ENCODE assay signal across 17 cellular contexts in genomic region chr7:158843775-158844174, GRCh38. TPM values are rescaled to one million over a fixed set of nuclear protein-coding genes. Genes with fewer than 3 reads are reported as not detected.
DNase-seq lines count a peak whose midpoint lies in the region; ATAC-seq and TF ChIP-seq lines count a peak whose summit lies in the region.
"Had no signal": no experiment of that assay in that cellular context is flagged by ENCODE, and none has a peak within 500 bp of the region (broad histone marks: within the 10 kb centered on the region; RNA-seq: fewer than 3 reads in every experiment).

No MANE protein-coding gene starts in this region.

- TF ChIP-seq EP300 in transverse colon (IDR thresholded peaks at IDR 0.05; ENCODE audit: low read depth) = no peak
- TF ChIP-seq EP300 in suprapubic skin (IDR thresholded peaks at IDR 0.05) = no peak

- H3K27ac ChIP-seq in CD4-positive, CD25-positive, alpha-beta regulatory T cell (ENCODE audit: insufficient read depth, low read length, poor library complexity, severe bottlenecking) = no peak overlapping the region
- peak overlapping the region; percentile 29 for H3K27ac ChIP-seq in HUES48 (ENCODE audit: low read depth, low read length)
- no peak overlapping the region for H3K27ac ChIP-seq in iPS-20b (ENCODE audit: low read length)
- no peak overlapping the region for H3K27ac ChIP-seq in transverse colon
- H3K27ac ChIP-seq in suprapubic skin = no peak overlapping the region
- H3K27ac ChIP-seq: BLaER1, KMS-11 had no signal

- no peaks in the 10 kb centered on the region for H3K9me3 ChIP-seq in CD4-positive, CD25-positive, alpha-beta regulatory T cell (ENCODE audit: control insufficient read depth in 2 of 2, low read length in 2 of 2)
- H3K9me3 ChIP-seq in HUES48 (ENCODE audit: control insufficient read depth, insufficient read depth, low read length) = peaks cover 20% of the 10 kb centered on the region
- H3K9me3 ChIP-seq in iPS-20b (ENCODE audit: insufficient read depth, low read depth, low read length) = peaks cover 17% of the 10 kb centered on the region; the same call in 1 of the 2 replicates
- H3K9me3 ChIP-seq in neuron (ENCODE audit: low read length) = no peaks in the 10 kb centered on the region
- no peaks in the 10 kb centered on the region for H3K9me3 ChIP-seq in transverse colon
- no peaks in the 10 kb centered on the region for H3K9me3 ChIP-seq in suprapubic skin

- H3K36me3 ChIP-seq in CD4-positive, CD25-positive, alpha-beta regulatory T cell (ENCODE audit: control insufficient read depth, insufficient read depth, low read length) = no peaks in the 10 kb centered on the region
- H3K36me3 ChIP-seq in HUES48 (ENCODE audit: control insufficient read depth, insufficient read depth, low read length) = no peaks in the 10 kb centered on the region
- no peaks in the 10 kb centered on the region for H3K36me3 ChIP-seq in iPS-20b (ENCODE audit: insufficient read depth, low read depth, low read length)
- no peaks in the 10 kb centered on the region for H3K36me3 ChIP-seq in neuron (ENCODE audit: insufficient read depth, low read length)
- H3K36me3 ChIP-seq in transverse colon = no peaks in the 10 kb centered on the region
- no peaks in the 10 kb centered on the region for H3K36me3 ChIP-seq in suprapubic skin
- H3K36me3 ChIP-seq: BLaER1 had no signal

- H3K9ac ChIP-seq in HUES48 (ENCODE audit: low read depth, low read length) (no peak overlapping the region), iPS-20b (ENCODE audit: low read depth, low read length) (peak overlapping the region; percentile 45; the same call in 1 of the 2 replicates)
- H3K9ac ChIP-seq: BLaER1, KMS-11 had no signal

- TF ChIP-seq CTCF in transverse colon (IDR thresholded peaks at IDR 0.05) (no peak), suprapubic skin (IDR thresholded peaks at IDR 0.05) (no peak)

- no peak for TF ChIP-seq POLR2A in transverse colon (IDR thresholded peaks at IDR 0.05)
- TF ChIP-seq POLR2A in suprapubic skin (IDR thresholded peaks at IDR 0.05) = no peak

- no peaks in the 10 kb centered on the region for H3K27me3 ChIP-seq in CD4-positive, CD25-positive, alpha-beta regulatory T cell (ENCODE audit: control insufficient read depth, insufficient read depth, low read length)
- H3K27me3 ChIP-seq in HUES48 (ENCODE audit: control insufficient read depth, insufficient read depth, low read length) (no peaks in the 10 kb centered on the region), iPS-20b (ENCODE audit: insufficient read depth, low read length) (no peaks in the 10 kb centered on the region), neuron (ENCODE audit: insufficient read depth, low read length) (no peaks in the 10 kb centered on the region), transverse colon (no peaks in the 10 kb centered on the region), suprapubic skin (no peaks in the 10 kb centered on the region)
- H3K27me3 ChIP-seq: BLaER1 had no signal

- peak overlapping the region; percentile 3 to 36 (median 32) for H3K27ac Mint-ChIP-seq in CD4-positive, CD25-positive, alpha-beta regulatory T cell
- H3K27ac Mint-ChIP-seq: CD8-positive, alpha-beta T cell had no signal

- peaks cover 5 to 23% (median 14%) of the 10 kb centered on the region in 4 donors for H3K4me1 Mint-ChIP-seq in CD4-positive, CD25-positive, alpha-beta regulatory T cell

- H3K4me1 ChIP-seq in CD4-positive, CD25-positive, alpha-beta regulatory T cell (ENCODE audit: control insufficient read depth, insufficient read depth, low read length, poor library complexity, severe bottlenecking) = peaks cover 13% of the 10 kb centered on the region
- H3K4me1 ChIP-seq in HUES48 (ENCODE audit: control insufficient read depth, insufficient read depth, low read length) = peaks cover 3% of the 10 kb centered on the region
- H3K4me1 ChIP-seq in iPS-20b (ENCODE audit: insufficient read depth, low read length) = peaks cover 7% of the 10 kb centered on the region; the same call in 1 of the 2 replicates
- H3K4me1 ChIP-seq in neuron (ENCODE audit: insufficient read depth, low read length) = peaks cover 8% of the 10 kb centered on the region
- H3K4me1 ChIP-seq in transverse colon = peaks cover 0 to 4% (median 0%) of the 10 kb centered on the region in 4 donors
- H3K4me1 ChIP-seq in suprapubic skin = no peaks in the 10 kb centered on the region
- H3K4me1 ChIP-seq: BLaER1 had no signal

- H3K9me3 Mint-ChIP-seq in CD4-positive, CD25-positive, alpha-beta regulatory T cell = no peaks in the 10 kb centered on the region
- H3K9me3 Mint-ChIP-seq: CD8-positive, alpha-beta T cell had no signal

- no peak overlapping the region for H3K4me3 ChIP-seq in CD4-positive, CD25-positive, alpha-beta regulatory T cell (ENCODE audit: low read depth, low read length)
- H3K4me3 ChIP-seq in HUES48 (ENCODE audit: low read depth, low read length) (no peak overlapping the region), iPS-20b (ENCODE audit: low read length) (no peak overlapping the region), neuron (ENCODE audit: low read length) (no peak overlapping the region), transverse colon (no peak overlapping the region), suprapubic skin (no peak overlapping the region)
- H3K4me3 ChIP-seq: BLaER1 had no signal

- H3K36me3 Mint-ChIP-seq in CD4-positive, CD25-positive, alpha-beta regulatory T cell = no peaks in the 10 kb centered on the region
- H3K36me3 Mint-ChIP-seq: CD8-positive, alpha-beta T cell had no signal

- ATAC-seq in CD4-positive, CD25-positive, alpha-beta regulatory T cell (ENCODE audit: low read depth in 2 of 2) = no peak
- ATAC-seq in HG03460 (IDR thresholded peaks at IDR 0.05; ENCODE audit: unreplicated experiment) (no peak), GM19324 (IDR thresholded peaks at IDR 0.05; ENCODE audit: low FRiP score, unreplicated experiment) (no peak)
- ATAC-seq: CD8-positive, alpha-beta T cell had no signal

- no peak for DNase-seq in CD4-positive, CD25-positive, alpha-beta regulatory T cell
- DNase-seq in transverse colon (no peak), suprapubic skin (ENCODE audit: low spot score in 2 of 2) (no peak)
- DNase-seq: Calu3; CD8-positive, alpha-beta T cell; MV-4-11; NCI-H187; NCI-H2107; NCI-H510A treated with DMSO at 0.1 percent for 48 hours; SHP77 treated with DMSO at 0.1 percent for 48 hours had no signal

- peak overlapping the region; percentile 26 for H2AFZ ChIP-seq in neuron (ENCODE audit: low read depth, low read length)

- WGBS in transverse colon (ENCODE audit: low coverage in 1 of 2), 2 donors = 64 to 80% methylated on average over 4 of the region's 4 CpGs
- 55% methylated on average over 4 of the region's 4 CpGs for WGBS in suprapubic skin

- intact Hi-C loops in transverse colon (cut with DNase I; ENCODE audit: low total_unique reads) = no loop called here

- H3K4me3 Mint-ChIP-seq in CD4-positive, CD25-positive, alpha-beta regulatory T cell = no peak overlapping the region
- H3K4me3 Mint-ChIP-seq: CD8-positive, alpha-beta T cell had no signal

- in situ Hi-C loops in transverse colon (cut with MboI; ENCODE audit: low pct_ligation_motif_present in 1 of 4, low pct_unique_long_range_greater_than_20kb in 1 of 4, low sequenced_read_pairs in 3 of 4) = no loop called here

- peaks cover 4% of the 10 kb centered on the region for H3K27me3 Mint-ChIP-seq in CD4-positive, CD25-positive, alpha-beta regulatory T cell

RNA-seq across cellular contexts. Expression of gene DYNC2I1, which starts 12.6 kb away (rescaled TPM):
- total RNA-seq in CD4-positive, CD25-positive, alpha-beta regulatory T cell = 9.6 TPM
- 10 to 100 TPM in 3 of 4 donors, 1 to 10 TPM in 1; 8.3 to 13.5 (median 12.6) TPM for polyA plus RNA-seq in CD4-positive, CD25-positive, alpha-beta regulatory T cell
- 100 to 1,000 TPM in 1 of 4 donors, 10 to 100 TPM in 3; 24.3 to 105 (median 51.5) TPM for total RNA-seq in transverse colon
- 10 to 100 TPM in 2 of 4 donors, 1 to 10 TPM in 2; 7.2 to 33.5 (median 9.3) TPM for total RNA-seq in suprapubic skin

RNA-seq across cellular contexts. Expression of gene ESYT2, which starts 14.5 kb away (rescaled TPM):
- 115 TPM for total RNA-seq in CD4-positive, CD25-positive, alpha-beta regulatory T cell
- polyA plus RNA-seq in CD4-positive, CD25-positive, alpha-beta regulatory T cell = 10 to 100 TPM; 55.3 to 94.3 (median 64.7) TPM
- total RNA-seq in transverse colon (100 to 1,000 TPM in 1 of 4 donors, 10 to 100 TPM in 3; 78.6 to 113 (median 87.3) TPM), suprapubic skin (10 to 100 TPM; 68.3 to 95.8 (median 82.6) TPM)
